8 cellular contexts compared by ENCODE assay signal in genomic region chr1:11934295-11935039, GRCh38. TPM values are rescaled to one million over a fixed set of nuclear protein-coding genes. Genes with fewer than 3 reads are reported as not detected.
DNase-seq lines count a peak whose midpoint lies in the region; ATAC-seq lines count a peak whose summit lies in the region.

PLOD1 (plus strand) TSS chr1:11934717; CDS start chr1:11934780, 63 bp downstream.

- H2AK5ac ChIP-seq in mesenchymal stem cell (ENCODE audit: low read length, severe bottlenecking) = peak within 1 kb of the TSS; percentile 79

- H3K9me3 Mint-ChIP-seq in effector memory CD8-positive, alpha-beta T cell = no peaks in the 10 kb centered on the region

- H3K4me3 ChIP-seq in mesenchymal stem cell (ENCODE audit: insufficient read depth in 1 of 2, low read depth in 1 of 2, low read length in 2 of 2) = peak within 1 kb of the TSS; percentile 81 to 89

- 1% methylated on average over 44 of the region's 54 CpGs for WGBS in mesenchymal stem cell

- H3K27me3 Mint-ChIP-seq in effector memory CD8-positive, alpha-beta T cell = no peaks in the 10 kb centered on the region

- H2BK5ac ChIP-seq in mesenchymal stem cell (ENCODE audit: low read depth, low read length, poor library complexity, severe bottlenecking) = no peak within 1 kb of the TSS

- peaks cover 6 to 20% of the 10 kb centered on the region in 2 experiments for H3K36me3 ChIP-seq in mesenchymal stem cell (ENCODE audit: control insufficient read depth in 1 of 2, insufficient read depth in 2 of 2, low read depth in 1 of 2, low read length in 2 of 2)

- CTCF ChIA-PET in activated CD8-positive, alpha-beta memory T cell treated with anti-CD3 and anti-CD28 coated beads for 36 hours (lab: Charles Lee) = interaction anchor here (1.0 kb wide), 1 partner anchor 190 kb away, joined by 3 read pairs; no protein-coding TSS in a partner anchor

- H3K4me3 Mint-ChIP-seq in effector memory CD8-positive, alpha-beta T cell = peak within 1 kb of the TSS; percentile 77

- H2BK15ac ChIP-seq in mesenchymal stem cell (ENCODE audit: low read depth, poor library complexity, severe bottlenecking) = peak within 1 kb of the TSS; percentile 91

- peak within 1 kb of the TSS; percentile 91 to 99 for H3K18ac ChIP-seq in mesenchymal stem cell (ENCODE audit: low read depth in 1 of 2, low read length in 2 of 2)

- peak within 1 kb of the TSS; percentile 67 to 86 for H2BK12ac ChIP-seq in mesenchymal stem cell (ENCODE audit: low read length in 2 of 2)

- H3K9ac ChIP-seq in mesenchymal stem cell (ENCODE audit: low read length) = peak within 1 kb of the TSS; percentile 85

- no peaks in the 10 kb centered on the region for H3K27me3 ChIP-seq in mesenchymal stem cell (ENCODE audit: control insufficient read depth in 1 of 2, insufficient read depth in 1 of 2, low read length in 2 of 2)

- POLR2A ChIA-PET in activated CD8-positive, alpha-beta memory T cell treated with anti-CD3 and anti-CD28 coated beads for 36 hours (lab: Charles Lee) = interaction anchor here (1.0 to 1.7 kb wide), 2 partner anchors 25 to 26 kb away, joined by 10 to 14 read pairs; no protein-coding TSS in a partner anchor

- H3K36me3 Mint-ChIP-seq in effector memory CD8-positive, alpha-beta T cell (ENCODE audit: insufficient read depth) = no peaks in the 10 kb centered on the region

- H3K4ac ChIP-seq in mesenchymal stem cell (ENCODE audit: low read depth in 1 of 2, low read length in 2 of 2) = peak within 1 kb of the TSS; percentile 92 to 93

- peak within 1 kb of the TSS; percentile 97 for H4K91ac ChIP-seq in mesenchymal stem cell (ENCODE audit: low read length)

- peak within 1 kb of the TSS; percentile 78 for H2AFZ ChIP-seq in mesenchymal stem cell (ENCODE audit: low read depth, low read length)

- peak within 1 kb of the TSS in 1 of 2 donors; percentile 10 for H3K27ac Mint-ChIP-seq in effector memory CD8-positive, alpha-beta T cell

- ATAC-seq in GM19372 (IDR thresholded peaks at IDR 0.05; ENCODE audit: low read depth, unreplicated experiment) (peak; percentile 87), HG03558 (IDR thresholded peaks at IDR 0.05; ENCODE audit: extremely low read depth, unreplicated experiment) (peak; percentile 46)
- peak; percentile 100 for ATAC-seq in effector memory CD8-positive, alpha-beta T cell (replicated peaks)

- H4K8ac ChIP-seq in mesenchymal stem cell (ENCODE audit: low read length) = peak within 1 kb of the TSS; percentile 98

- H3K23ac ChIP-seq in mesenchymal stem cell (ENCODE audit: low read length in 2 of 2) = peak within 1 kb of the TSS in 1 of 2 experiments; percentile 97

- peak within 1 kb of the TSS; percentile 91 for H3K4me2 ChIP-seq in mesenchymal stem cell (ENCODE audit: low read length, poor library complexity, severe bottlenecking)

- H3K9me3 ChIP-seq in mesenchymal stem cell (ENCODE audit: control insufficient read depth, low read length) = no peaks in the 10 kb centered on the region

- peak within 1 kb of the TSS; percentile 40 for H3K27ac ChIP-seq in mesenchymal stem cell (ENCODE audit: low read length, poor library complexity, severe bottlenecking)

- peak within 1 kb of the TSS; percentile 81 to 99 for H3K14ac ChIP-seq in mesenchymal stem cell (ENCODE audit: low read length in 2 of 2)

- H3K4me1 ChIP-seq in mesenchymal stem cell (ENCODE audit: control insufficient read depth, insufficient read depth, low read depth, low read length) = peaks cover 27% of the 10 kb centered on the region

- H3K4me1 Mint-ChIP-seq in effector memory CD8-positive, alpha-beta T cell (ENCODE audit: low read depth in 2 of 2) = peaks cover 5% of the 10 kb centered on the region in 2 donors

- H2BK120ac ChIP-seq in mesenchymal stem cell (ENCODE audit: low read depth, low read length) = peak within 1 kb of the TSS; percentile 50

- H3K79me1 ChIP-seq in mesenchymal stem cell (replicated peaks; ENCODE audit: low read length, poor library complexity, severe bottlenecking) = peaks cover 30% of the 10 kb centered on the region

- DNase-seq in CD1c-positive myeloid dendritic cell (ENCODE audit: extremely low spot score) (peak; percentile 89), NOMO-1 (lab: John Stamatoyannopoulos, UW; ENCODE audit: unreplicated experiment in 2 of 2) (peak; percentile 81 to 85), mesenchymal stem cell (peak; percentile 91)
- DNase-seq in effector memory CD8-positive, alpha-beta T cell = peak; percentile 64 to 71 (median 65)
- peak; percentile 73 for DNase-seq in stimulated activated CD8-positive, alpha-beta memory T cell treated with anti-CD3 and anti-CD28 coated beads, Interleukin-12 subunit alpha, Interleukin-12 subunit beta, amount 100 ng/mL, for 1 hour (ENCODE audit: low read depth)

RNA-seq across cellular contexts. Expression of gene PLOD1, which starts in this region (rescaled TPM):
- total RNA-seq in activated CD8-positive, alpha-beta memory T cell treated with anti-CD3 and anti-CD28 coated beads for 36 hours = 10 to 100 TPM; 28.5 to 29.6 TPM
- 269 TPM for polyA plus RNA-seq in mesenchymal stem cell (2013, experiment 1 of 2)
- polyA plus RNA-seq in mesenchymal stem cell (2013, experiment 2 of 2) = 276 TPM

Comparison
In these comparisons a context has a peak if more than half of its experiments do, and no peak if none do; other contexts are left out.
1. Peak in every context shown above with its lines: DNase-seq, ATAC-seq, H3K4me3 ChIP-seq and H3K27ac ChIP-seq.
2. ATAC-seq: peak in every context shown above with its lines; median percentile 100 in effector memory CD8-positive, alpha-beta T cell; 87 in GM19372; 46 in HG03558.